Comparison of ENCODE assay signal across 1 cellular context in the genomic region with DNA sequence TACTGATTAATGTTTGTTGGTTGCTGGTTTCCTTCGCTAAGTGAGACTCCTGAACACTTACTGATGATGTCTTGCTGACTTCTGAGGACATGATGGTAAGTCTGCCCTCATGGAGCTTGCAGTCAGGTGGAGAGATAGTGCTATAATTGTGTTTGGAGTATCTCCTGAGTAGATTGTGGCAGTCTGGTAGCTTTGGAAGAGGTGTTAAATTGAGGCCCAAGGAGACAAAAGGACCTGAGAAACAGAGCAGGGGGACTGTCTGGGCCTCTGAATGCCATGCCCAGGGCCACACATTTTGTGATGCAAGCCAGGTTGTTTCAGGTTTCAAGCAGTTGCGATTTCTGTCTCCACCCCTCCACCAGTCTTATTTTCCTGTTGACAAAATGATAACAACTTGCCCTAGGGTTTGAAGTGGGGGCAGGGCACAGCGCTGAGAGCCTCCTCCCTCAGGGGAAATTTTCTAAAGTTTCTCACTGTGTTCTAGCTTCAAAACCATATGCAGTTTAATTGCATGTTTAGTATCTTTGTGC.
TF ChIP-seq lines count a peak whose summit lies in the region.

No MANE protein-coding gene starts in this region.

TF ChIP-seq in K562, 482 proteins besides CTCF, POLR2A, EP300 and RAD21 (continued from another document):
- TF ChIP-seq, protein P1, sequence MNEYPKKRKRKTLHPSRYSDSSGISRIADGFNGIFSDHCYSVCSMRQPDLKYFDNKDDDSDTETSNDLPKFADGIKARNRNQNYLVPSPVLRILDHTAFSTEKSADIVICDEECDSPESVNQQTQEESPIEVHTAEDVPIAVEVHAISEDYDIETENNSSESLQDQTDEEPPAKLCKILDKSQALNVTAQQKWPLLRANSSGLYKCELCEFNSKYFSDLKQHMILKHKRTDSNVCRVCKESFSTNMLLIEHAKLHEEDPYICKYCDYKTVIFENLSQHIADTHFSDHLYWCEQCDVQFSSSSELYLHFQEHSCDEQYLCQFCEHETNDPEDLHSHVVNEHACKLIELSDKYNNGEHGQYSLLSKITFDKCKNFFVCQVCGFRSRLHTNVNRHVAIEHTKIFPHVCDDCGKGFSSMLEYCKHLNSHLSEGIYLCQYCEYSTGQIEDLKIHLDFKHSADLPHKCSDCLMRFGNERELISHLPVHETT (CRISPR knock-in tag; conservative IDR thresholded peaks at IDR 0.05 in 1 of 2, IDR thresholded peaks at IDR 0.05 in 1 of 2) = 0 out of 4 replicates have a peak, but pooled peaks of 1 of the 2 experiments have one; percentile 22
- TF ChIP-seq ZNF175 (CRISPR knock-in tag; IDR thresholded peaks at IDR 0.05; ENCODE audit: low read depth) (peak; percentile 55; the same call in 1 of the 2 replicates), POU5F1 (IDR thresholded peaks at IDR 0.05; ENCODE audit: borderline replicate concordance, low read depth, low read length, partially characterized antibody) (no peak), BCOR (IDR thresholded peaks at IDR 0.05) (0 out of 2 replicates have a peak, but pooled peaks have one; percentile 31), SAP30 (IDR thresholded peaks at IDR 0.05; ENCODE audit: borderline replicate concordance, insufficient read depth, low read depth, low read length, poor library complexity, severe bottlenecking) (no peak), NFXL1 (CRISPR knock-in tag; IDR thresholded peaks at IDR 0.05) (no peak), RBFOX2 (IDR thresholded peaks at IDR 0.05; ENCODE audit: low read depth, low read length) (no peak), ZNF347 (CRISPR knock-in tag; IDR thresholded peaks at IDR 0.05; ENCODE audit: low read depth) (no peak), ZFPM2 (CRISPR knock-in tag; IDR thresholded peaks at IDR 0.05) (no peak), HCFC1 (IDR thresholded peaks at IDR 0.05; ENCODE audit: low read depth, low read length) (no peak), MYC (IDR thresholded peaks at IDR 0.05; ENCODE audit: low read depth, low read length) (no peak), MYC (CRISPR knock-in tag; IDR thresholded peaks at IDR 0.05; ENCODE audit: borderline replicate concordance, low read depth) (no peak), GATAD2B (IDR thresholded peaks at IDR 0.05; ENCODE audit: borderline replicate concordance) (no peak), COPS2 (conservative IDR thresholded peaks at IDR 0.05) (no peak), ZC3H4 (CRISPR knock-in tag; IDR thresholded peaks at IDR 0.05; ENCODE audit: borderline replicate concordance) (no peak), PHB (CRISPR knock-in tag; IDR thresholded peaks at IDR 0.05) (no peak)
- TF ChIP-seq, protein P2, sequence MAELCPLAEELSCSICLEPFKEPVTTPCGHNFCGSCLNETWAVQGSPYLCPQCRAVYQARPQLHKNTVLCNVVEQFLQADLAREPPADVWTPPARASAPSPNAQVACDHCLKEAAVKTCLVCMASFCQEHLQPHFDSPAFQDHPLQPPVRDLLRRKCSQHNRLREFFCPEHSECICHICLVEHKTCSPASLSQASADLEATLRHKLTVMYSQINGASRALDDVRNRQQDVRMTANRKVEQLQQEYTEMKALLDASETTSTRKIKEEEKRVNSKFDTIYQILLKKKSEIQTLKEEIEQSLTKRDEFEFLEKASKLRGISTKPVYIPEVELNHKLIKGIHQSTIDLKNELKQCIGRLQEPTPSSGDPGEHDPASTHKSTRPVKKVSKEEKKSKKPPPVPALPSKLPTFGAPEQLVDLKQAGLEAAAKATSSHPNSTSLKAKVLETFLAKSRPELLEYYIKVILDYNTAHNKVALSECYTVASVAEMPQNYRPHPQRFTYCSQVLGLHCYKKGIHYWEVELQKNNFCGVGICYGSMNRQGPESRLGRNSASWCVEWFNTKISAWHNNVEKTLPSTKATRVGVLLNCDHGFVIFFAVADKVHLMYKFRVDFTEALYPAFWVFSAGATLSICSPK (IDR thresholded peaks at IDR 0.05; ENCODE audit: borderline replicate concordance) = no peak
- TF ChIP-seq, protein P3, sequence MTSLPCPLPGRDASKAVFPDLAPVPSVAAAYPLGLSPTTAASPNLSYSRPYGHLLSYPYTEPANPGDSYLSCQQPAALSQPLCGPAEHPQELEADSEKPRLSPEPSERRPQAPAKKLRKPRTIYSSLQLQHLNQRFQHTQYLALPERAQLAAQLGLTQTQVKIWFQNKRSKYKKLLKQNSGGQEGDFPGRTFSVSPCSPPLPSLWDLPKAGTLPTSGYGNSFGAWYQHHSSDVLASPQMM (CRISPR knock-in tag; IDR thresholded peaks at IDR 0.05) = no peak
- TF ChIP-seq, protein P4, sequence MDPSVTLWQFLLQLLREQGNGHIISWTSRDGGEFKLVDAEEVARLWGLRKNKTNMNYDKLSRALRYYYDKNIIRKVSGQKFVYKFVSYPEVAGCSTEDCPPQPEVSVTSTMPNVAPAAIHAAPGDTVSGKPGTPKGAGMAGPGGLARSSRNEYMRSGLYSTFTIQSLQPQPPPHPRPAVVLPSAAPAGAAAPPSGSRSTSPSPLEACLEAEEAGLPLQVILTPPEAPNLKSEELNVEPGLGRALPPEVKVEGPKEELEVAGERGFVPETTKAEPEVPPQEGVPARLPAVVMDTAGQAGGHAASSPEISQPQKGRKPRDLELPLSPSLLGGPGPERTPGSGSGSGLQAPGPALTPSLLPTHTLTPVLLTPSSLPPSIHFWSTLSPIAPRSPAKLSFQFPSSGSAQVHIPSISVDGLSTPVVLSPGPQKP (CRISPR knock-in tag; IDR thresholded peaks at IDR 0.05) = no peak
- TF ChIP-seq, protein P5, sequence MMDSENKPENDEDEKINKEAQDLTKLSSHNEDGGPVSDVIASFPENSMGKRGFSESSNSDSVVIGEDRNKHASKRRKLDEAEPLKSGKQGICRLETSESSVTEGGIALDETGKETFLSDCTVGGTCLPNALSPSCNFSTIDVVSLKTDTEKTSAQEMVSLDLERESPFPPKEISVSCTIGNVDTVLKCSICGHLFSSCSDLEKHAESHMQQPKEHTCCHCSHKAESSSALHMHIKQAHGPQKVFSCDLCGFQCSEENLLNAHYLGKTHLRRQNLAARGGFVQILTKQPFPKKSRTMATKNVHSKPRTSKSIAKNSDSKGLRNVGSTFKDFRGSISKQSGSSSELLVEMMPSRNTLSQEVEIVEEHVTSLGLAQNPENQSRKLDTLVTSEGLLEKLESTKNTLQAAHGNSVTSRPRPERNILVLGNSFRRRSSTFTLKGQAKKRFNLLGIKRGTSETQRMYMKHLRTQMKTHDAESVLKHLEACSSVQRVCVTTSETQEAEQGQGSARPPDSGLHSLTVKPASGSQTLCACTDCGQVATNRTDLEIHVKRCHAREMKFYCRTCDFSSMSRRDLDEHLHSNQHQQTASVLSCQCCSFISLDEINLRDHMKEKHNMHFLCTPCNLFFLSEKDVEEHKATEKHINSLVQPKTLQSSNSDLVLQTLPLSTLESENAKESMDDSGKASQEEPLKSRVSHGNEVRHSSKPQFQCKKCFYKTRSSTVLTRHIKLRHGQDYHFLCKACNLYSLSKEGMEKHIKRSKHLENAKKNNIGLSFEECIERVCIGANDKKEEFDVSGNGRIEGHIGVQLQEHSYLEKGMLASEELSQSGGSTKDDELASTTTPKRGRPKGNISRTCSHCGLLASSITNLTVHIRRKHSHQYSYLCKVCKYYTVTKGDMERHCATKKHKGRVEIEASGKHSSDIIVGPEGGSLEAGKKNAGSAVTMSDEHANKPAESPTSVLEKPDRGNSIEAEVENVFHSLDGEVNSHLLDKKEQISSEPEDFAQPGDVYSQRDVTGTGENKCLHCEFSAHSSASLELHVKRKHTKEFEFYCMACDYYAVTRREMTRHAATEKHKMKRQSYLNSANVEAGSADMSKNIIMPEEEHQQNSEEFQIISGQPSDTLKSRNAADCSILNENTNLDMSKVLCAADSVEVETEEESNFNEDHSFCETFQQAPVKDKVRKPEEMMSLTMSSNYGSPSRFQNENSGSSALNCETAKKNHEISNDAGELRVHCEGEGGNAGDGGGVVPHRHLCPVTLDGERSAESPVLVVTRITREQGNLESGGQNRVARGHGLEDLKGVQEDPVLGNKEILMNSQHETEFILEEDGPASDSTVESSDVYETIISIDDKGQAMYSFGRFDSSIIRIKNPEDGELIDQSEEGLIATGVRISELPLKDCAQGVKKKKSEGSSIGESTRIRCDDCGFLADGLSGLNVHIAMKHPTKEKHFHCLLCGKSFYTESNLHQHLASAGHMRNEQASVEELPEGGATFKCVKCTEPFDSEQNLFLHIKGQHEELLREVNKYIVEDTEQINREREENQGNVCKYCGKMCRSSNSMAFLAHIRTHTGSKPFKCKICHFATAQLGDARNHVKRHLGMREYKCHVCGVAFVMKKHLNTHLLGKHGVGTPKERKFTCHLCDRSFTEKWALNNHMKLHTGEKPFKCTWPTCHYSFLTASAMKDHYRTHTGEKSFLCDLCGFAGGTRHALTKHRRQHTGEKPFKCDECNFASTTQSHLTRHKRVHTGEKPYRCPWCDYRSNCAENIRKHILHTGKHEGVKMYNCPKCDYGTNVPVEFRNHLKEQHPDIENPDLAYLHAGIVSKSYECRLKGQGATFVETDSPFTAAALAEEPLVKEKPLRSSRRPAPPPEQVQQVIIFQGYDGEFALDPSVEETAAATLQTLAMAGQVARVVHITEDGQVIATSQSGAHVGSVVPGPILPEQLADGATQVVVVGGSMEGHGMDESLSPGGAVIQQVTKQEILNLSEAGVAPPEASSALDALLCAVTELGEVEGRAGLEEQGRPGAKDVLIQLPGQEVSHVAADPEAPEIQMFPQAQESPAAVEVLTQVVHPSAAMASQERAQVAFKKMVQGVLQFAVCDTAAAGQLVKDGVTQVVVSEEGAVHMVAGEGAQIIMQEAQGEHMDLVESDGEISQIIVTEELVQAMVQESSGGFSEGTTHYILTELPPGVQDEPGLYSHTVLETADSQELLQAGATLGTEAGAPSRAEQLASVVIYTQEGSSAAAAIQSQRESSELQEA (IDR thresholded peaks at IDR 0.05; ENCODE audit: low read depth) = no peak
